Comparison of ENCODE assay signal across 8 cellular contexts in the genomic region with DNA sequence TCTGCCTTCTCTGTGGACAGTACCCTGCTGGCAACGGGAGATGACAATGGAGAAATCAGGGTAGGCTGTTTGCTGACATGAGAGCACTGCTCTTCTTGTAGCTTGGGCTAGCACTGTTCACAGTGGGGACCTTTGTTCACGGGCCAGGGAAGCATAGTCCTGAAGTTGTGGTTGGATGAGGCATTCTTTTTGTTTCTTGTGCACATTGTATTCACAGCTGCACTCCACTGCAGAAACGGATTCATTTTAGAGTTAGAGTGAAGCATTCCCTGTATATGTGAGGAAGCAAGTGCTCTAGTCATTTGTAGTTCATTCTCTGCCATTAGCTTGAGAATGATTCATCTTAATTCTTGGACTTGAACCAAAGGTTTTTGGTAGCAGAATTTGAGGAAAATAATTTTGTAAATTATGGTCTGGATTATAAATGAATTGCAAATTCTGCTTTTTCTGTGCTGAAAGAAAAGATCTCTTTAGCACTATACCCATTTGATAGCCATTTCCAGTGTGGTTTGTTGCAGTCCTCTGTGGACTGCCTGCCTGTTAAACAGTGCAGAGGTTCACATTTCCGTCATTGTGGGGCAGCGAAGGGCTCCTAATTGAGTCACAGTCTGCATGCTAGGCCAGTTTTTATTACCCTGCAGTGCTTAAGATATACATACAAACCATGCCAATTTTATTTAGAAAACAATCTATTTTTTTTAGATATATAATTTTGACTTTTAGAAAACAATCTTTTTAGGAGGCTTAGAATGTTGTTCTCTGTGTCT.
DNase-seq lines count a peak whose midpoint lies in the region; ATAC-seq and TF ChIP-seq lines count a peak whose summit lies in the region.

No MANE protein-coding gene starts in this region.

- DNase-seq in SIG-M5 treated with dmso at 0.1 percent for 504 hours (lab: John Stamatoyannopoulos, UW; ENCODE audit: unreplicated experiment): peak; percentile 58
- no peak for DNase-seq in SIG-M5 (lab: John Stamatoyannopoulos, UW)
- DNase-seq in HL-60 (ENCODE audit: low read depth in 1 of 2, low spot score in 1 of 2): peak; percentile 30 to 45
- DNase-seq in RPMI8226: peak; percentile 68
- DNase-seq in cardiac fibroblast (ENCODE audit: low read depth in 2 of 2): peak; percentile 72 to 78
- peak; percentile 35 to 51 for DNase-seq in uterus

- H3K9ac ChIP-seq in liver (ENCODE audit: low read depth in 1 of 2, low read length in 2 of 2): no peak overlapping the region

- TF ChIP-seq POLR2A in uterus (IDR thresholded peaks at IDR 0.05): no peak

- H3K4me1 ChIP-seq in liver (ENCODE audit: control insufficient read depth in 4 of 4, insufficient read depth in 4 of 4, low read length in 3 of 4): no peaks in the 10 kb centered on the region
- H3K4me1 ChIP-seq in uterus: no peaks in the 10 kb centered on the region

- peak; percentile 18 for TF ChIP-seq CTCF in HL-60 (IDR thresholded peaks at IDR 0.05; ENCODE audit: insufficient read depth, low read length)
- peak; percentile 58 for TF ChIP-seq CTCF in cardiac fibroblast (IDR thresholded peaks at IDR 0.05; ENCODE audit: low read depth, low read length)
- TF ChIP-seq CTCF in liver (IDR thresholded peaks at IDR 0.05; ENCODE audit: low read depth, low read length, missing input control): peak; percentile 52
- TF ChIP-seq CTCF in uterus (IDR thresholded peaks at IDR 0.05): peak in 3 of 4 experiments; percentile 9 to 40 (median 32)

- 76% methylated on average over 5 of the region's 5 CpGs for WGBS in liver

- peak; percentile 65 for ATAC-seq in GM21390 (IDR thresholded peaks at IDR 0.05; ENCODE audit: unreplicated experiment)

- H3K9me3 ChIP-seq in liver (ENCODE audit: control insufficient read depth in 4 of 4, low read length in 3 of 4) (no peaks in the 10 kb centered on the region), uterus (no peaks in the 10 kb centered on the region)

- intact Hi-C loops in uterus (cut with DNase I; ENCODE audit: low total_unique reads): no loop called here

- no peak overlapping the region for H3K27ac ChIP-seq in HL-60 (replicated peaks)
- no peak overlapping the region for H3K27ac ChIP-seq in liver (ENCODE audit: low read depth in 1 of 2, low read length in 2 of 2)
- H3K27ac ChIP-seq in uterus: no peak overlapping the region

- H3K36me3 ChIP-seq in liver (ENCODE audit: control insufficient read depth in 4 of 4, insufficient read depth in 3 of 4, low read depth in 1 of 4, low read length in 3 of 4): peaks cover 2 to 33% (median 20%) of the 10 kb centered on the region in 4 donors
- no peaks in the 10 kb centered on the region for H3K36me3 ChIP-seq in uterus

- no peaks in the 10 kb centered on the region for H3K27me3 ChIP-seq in HL-60 (ENCODE audit: insufficient read depth, poor library complexity, severe bottlenecking)
- no peaks in the 10 kb centered on the region for H3K27me3 ChIP-seq in liver (ENCODE audit: control insufficient read depth in 4 of 4, insufficient read depth in 4 of 4, low read length in 3 of 4)
- H3K27me3 ChIP-seq in uterus: no peaks in the 10 kb centered on the region

- peak; percentile 70 to 71 for TF ChIP-seq RAD21 in liver (IDR thresholded peaks at IDR 0.05)

- H3K4me3 ChIP-seq in HL-60 (replicated peaks; ENCODE audit: insufficient read depth, low read length): no peak overlapping the region
- no peak overlapping the region for H3K4me3 ChIP-seq in cardiac fibroblast (replicated peaks in 1 of 2; ENCODE audit: low read depth in 2 of 2, low read length in 2 of 2)
- no peak overlapping the region for H3K4me3 ChIP-seq in liver (ENCODE audit: low read depth in 1 of 3, low read length in 3 of 3)
- no peak overlapping the region for H3K4me3 ChIP-seq in uterus

TF ChIP-seq in liver, 16 proteins besides CTCF, POLR2A, EP300 and RAD21:
- TF ChIP-seq GABPA (IDR thresholded peaks at IDR 0.05 in 1 of 2, conservative IDR thresholded peaks at IDR 0.05 in 1 of 2) (no peak), HNF4G (IDR thresholded peaks at IDR 0.05) (no peak), FOXA1 (IDR thresholded peaks at IDR 0.05) (no peak), HNF4A (conservative IDR thresholded peaks at IDR 0.05) (no peak), YY1 (IDR thresholded peaks at IDR 0.05) (no peak), SP1 (IDR thresholded peaks at IDR 0.05) (no peak), TAF1 (conservative IDR thresholded peaks at IDR 0.05) (no peak), JUND (IDR thresholded peaks at IDR 0.05) (no peak), NR2F2 (IDR thresholded peaks at IDR 0.05) (no peak), RXRA (IDR thresholded peaks at IDR 0.05) (no peak)
- TF ChIP-seq, protein P1, sequence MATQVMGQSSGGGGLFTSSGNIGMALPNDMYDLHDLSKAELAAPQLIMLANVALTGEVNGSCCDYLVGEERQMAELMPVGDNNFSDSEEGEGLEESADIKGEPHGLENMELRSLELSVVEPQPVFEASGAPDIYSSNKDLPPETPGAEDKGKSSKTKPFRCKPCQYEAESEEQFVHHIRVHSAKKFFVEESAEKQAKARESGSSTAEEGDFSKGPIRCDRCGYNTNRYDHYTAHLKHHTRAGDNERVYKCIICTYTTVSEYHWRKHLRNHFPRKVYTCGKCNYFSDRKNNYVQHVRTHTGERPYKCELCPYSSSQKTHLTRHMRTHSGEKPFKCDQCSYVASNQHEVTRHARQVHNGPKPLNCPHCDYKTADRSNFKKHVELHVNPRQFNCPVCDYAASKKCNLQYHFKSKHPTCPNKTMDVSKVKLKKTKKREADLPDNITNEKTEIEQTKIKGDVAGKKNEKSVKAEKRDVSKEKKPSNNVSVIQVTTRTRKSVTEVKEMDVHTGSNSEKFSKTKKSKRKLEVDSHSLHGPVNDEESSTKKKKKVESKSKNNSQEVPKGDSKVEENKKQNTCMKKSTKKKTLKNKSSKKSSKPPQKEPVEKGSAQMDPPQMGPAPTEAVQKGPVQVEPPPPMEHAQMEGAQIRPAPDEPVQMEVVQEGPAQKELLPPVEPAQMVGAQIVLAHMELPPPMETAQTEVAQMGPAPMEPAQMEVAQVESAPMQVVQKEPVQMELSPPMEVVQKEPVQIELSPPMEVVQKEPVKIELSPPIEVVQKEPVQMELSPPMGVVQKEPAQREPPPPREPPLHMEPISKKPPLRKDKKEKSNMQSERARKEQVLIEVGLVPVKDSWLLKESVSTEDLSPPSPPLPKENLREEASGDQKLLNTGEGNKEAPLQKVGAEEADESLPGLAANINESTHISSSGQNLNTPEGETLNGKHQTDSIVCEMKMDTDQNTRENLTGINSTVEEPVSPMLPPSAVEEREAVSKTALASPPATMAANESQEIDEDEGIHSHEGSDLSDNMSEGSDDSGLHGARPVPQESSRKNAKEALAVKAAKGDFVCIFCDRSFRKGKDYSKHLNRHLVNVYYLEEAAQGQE (IDR thresholded peaks at IDR 0.05): no peak
- TF ChIP-seq, protein P2, sequence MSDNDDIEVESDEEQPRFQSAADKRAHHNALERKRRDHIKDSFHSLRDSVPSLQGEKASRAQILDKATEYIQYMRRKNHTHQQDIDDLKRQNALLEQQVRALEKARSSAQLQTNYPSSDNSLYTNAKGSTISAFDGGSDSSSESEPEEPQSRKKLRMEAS (IDR thresholded peaks at IDR 0.05): no peak
- TF ChIP-seq, protein P3, sequence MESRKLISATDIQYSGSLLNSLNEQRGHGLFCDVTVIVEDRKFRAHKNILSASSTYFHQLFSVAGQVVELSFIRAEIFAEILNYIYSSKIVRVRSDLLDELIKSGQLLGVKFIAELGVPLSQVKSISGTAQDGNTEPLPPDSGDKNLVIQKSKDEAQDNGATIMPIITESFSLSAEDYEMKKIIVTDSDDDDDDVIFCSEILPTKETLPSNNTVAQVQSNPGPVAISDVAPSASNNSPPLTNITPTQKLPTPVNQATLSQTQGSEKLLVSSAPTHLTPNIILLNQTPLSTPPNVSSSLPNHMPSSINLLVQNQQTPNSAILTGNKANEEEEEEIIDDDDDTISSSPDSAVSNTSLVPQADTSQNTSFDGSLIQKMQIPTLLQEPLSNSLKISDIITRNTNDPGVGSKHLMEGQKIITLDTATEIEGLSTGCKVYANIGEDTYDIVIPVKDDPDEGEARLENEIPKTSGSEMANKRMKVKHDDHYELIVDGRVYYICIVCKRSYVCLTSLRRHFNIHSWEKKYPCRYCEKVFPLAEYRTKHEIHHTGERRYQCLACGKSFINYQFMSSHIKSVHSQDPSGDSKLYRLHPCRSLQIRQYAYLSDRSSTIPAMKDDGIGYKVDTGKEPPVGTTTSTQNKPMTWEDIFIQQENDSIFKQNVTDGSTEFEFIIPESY (IDR thresholded peaks at IDR 0.05): no peak
